ENCODE assay signal across 15 cellular contexts in genomic region chr3:43906847-43907507, GRCh38.
DNase-seq lines count a peak whose midpoint lies in the region; ATAC-seq and TF ChIP-seq lines count a peak whose summit lies in the region.
"Had no signal": no experiment of that assay in that cellular context is flagged by ENCODE, and none has a peak within 500 bp of the region (broad histone marks: within the 10 kb centered on the region; RNA-seq: fewer than 3 reads in every experiment).

No MANE protein-coding gene starts in this region.

- POLR2A ChIA-PET in SK-N-SH (lab: Yijun Ruan, JAX): no interaction called here

- no peak for TF ChIP-seq EP300 in SK-N-SH (IDR thresholded peaks at IDR 0.05; ENCODE audit: borderline replicate concordance in 1 of 2, low read depth in 1 of 2, low read length in 1 of 2)

- no peaks in the 10 kb centered on the region for H3K36me3 ChIP-seq in SK-N-SH (replicated peaks in 1 of 2; ENCODE audit: control insufficient read depth in 1 of 2, insufficient read depth in 2 of 2, low read length in 1 of 2)

- H3K9me2 ChIP-seq in SK-N-SH: no peaks in the 10 kb centered on the region

- H3K27me3 Mint-ChIP-seq in memory B cell: no peaks in the 10 kb centered on the region

- no peaks in the 10 kb centered on the region for H3K9me3 ChIP-seq in SK-N-SH
- H3K9me3 ChIP-seq: Caco-2 had no signal

- CTCF ChIA-PET in SK-N-SH (lab: Yijun Ruan, JAX): interaction anchor here (1.7 kb wide), 1 partner anchor 10 kb away, joined by 4 read pairs; no protein-coding TSS in a partner anchor

- 72% methylated on average over 5 of the region's 8 CpGs for WGBS in SK-N-SH (ENCODE audit: low lambda C conversion rate)

- H3F3A ChIP-seq in SK-N-SH (replicated peaks; ENCODE audit: insufficient read depth): no peaks in the 10 kb centered on the region

- no peak overlapping the region for H3K27ac Mint-ChIP-seq in memory B cell

- ATAC-seq in GM18909 (IDR thresholded peaks at IDR 0.05; ENCODE audit: poor library complexity, unreplicated experiment): peak; percentile 24
- peak; percentile 28 for ATAC-seq in GM21619 (IDR thresholded peaks at IDR 0.05; ENCODE audit: unreplicated experiment)
- ATAC-seq in HG03159 (IDR thresholded peaks at IDR 0.05; ENCODE audit: unreplicated experiment): peak; percentile 23
- ATAC-seq in memory B cell (ENCODE audit: low read depth): peak; percentile 5

- no peaks in the 10 kb centered on the region for H3K79me2 ChIP-seq in SK-N-SH (ENCODE audit: insufficient read depth)

- no peaks in the 10 kb centered on the region for H3K36me3 Mint-ChIP-seq in memory B cell

- no peak for TF ChIP-seq CTCF in SK-N-SH (IDR thresholded peaks at IDR 0.05)

- no peak overlapping the region for H2AFZ ChIP-seq in SK-N-SH (ENCODE audit: low read depth)

- H3K9me3 Mint-ChIP-seq in memory B cell: no peaks in the 10 kb centered on the region

- H3K27ac ChIP-seq in SK-N-SH (ENCODE audit: low read depth in 2 of 2, low read length in 1 of 2): no peak overlapping the region
- H3K27ac ChIP-seq: RWPE1 had no signal

- H4K20me1 ChIP-seq in SK-N-SH (ENCODE audit: insufficient read depth): no peaks in the 10 kb centered on the region

- DNase-seq in memory B cell (ENCODE audit: low spot score in 2 of 2) (no peak), NCI-H146 treated with DMSO at 0.1 percent for 48 hours (lab: John Stamatoyannopoulos, UW; ENCODE audit: unreplicated experiment) (no peak), NCI-H2029 treated with DMSO at 0.1 percent for 48 hours (lab: John Stamatoyannopoulos, UW) (no peak), SK-N-SH (no peak)
- no peak for DNase-seq in stimulated activated CD4-positive, alpha-beta T cell treated with anti-CD3 and anti-CD28 coated beads, Interleukin-12 subunit alpha, Interleukin-12 subunit beta, amount 100 ng/mL, for 4 hours
- DNase-seq: Caco-2; H7; NCI-H1105 treated with DMSO at 0.1 percent for 48 hours; NCI-H524 treated with DMSO at 0.1 percent for 48 hours; retina; stimulated activated CD4-positive, alpha-beta T cell treated with anti-CD3 and anti-CD28 coated beads, Interleukin-4, amount 100 ng/mL, for 4 hours had no signal

- no peak overlapping the region for H3K4me3 ChIP-seq in SK-N-SH (ENCODE audit: low read depth in 2 of 2, low read length in 1 of 2)

- no peak overlapping the region for H3K9ac ChIP-seq in SK-N-SH

- no peak for TF ChIP-seq RAD21 in SK-N-SH (IDR thresholded peaks at IDR 0.05; ENCODE audit: low read length)

- H3K4me2 ChIP-seq in SK-N-SH: no peak overlapping the region

- H3K4me1 Mint-ChIP-seq in memory B cell: peaks cover 20% of the 10 kb centered on the region

- no peaks in the 10 kb centered on the region for H3K27me3 ChIP-seq in SK-N-SH (ENCODE audit: insufficient read depth)

- peaks cover 0 to 7% of the 10 kb centered on the region in 2 experiments; a peak in 1 of 4 replicates for H3K4me1 ChIP-seq in SK-N-SH (ENCODE audit: control insufficient read depth in 1 of 2, insufficient read depth in 2 of 2, low read depth in 1 of 2, low read length in 1 of 2)
- H3K4me1 ChIP-seq: Caco-2 had no signal

- H3K4me3 Mint-ChIP-seq in memory B cell: no peak overlapping the region

TF ChIP-seq in SK-N-SH, 30 proteins besides CTCF, POLR2A, EP300 and RAD21:
- TF ChIP-seq MEF2A (IDR thresholded peaks at IDR 0.05; ENCODE audit: borderline replicate concordance, low read depth): no peak
- no peak for TF ChIP-seq REST (IDR thresholded peaks at IDR 0.05; ENCODE audit: low read depth, low read length)
- TF ChIP-seq RCOR1 (IDR thresholded peaks at IDR 0.05; ENCODE audit: low read length): no peak
- TF ChIP-seq ZBTB33 (IDR thresholded peaks at IDR 0.05; ENCODE audit: borderline replicate concordance, low read depth): no peak
- no peak for TF ChIP-seq MAX (IDR thresholded peaks at IDR 0.05; ENCODE audit: low read depth)
- TF ChIP-seq SMC3 (IDR thresholded peaks at IDR 0.05; ENCODE audit: low read depth, low read length): no peak
- no peak for TF ChIP-seq EZH2phosphoT487 (IDR thresholded peaks at IDR 0.05; ENCODE audit: borderline replicate concordance, low read depth)
- no peak for TF ChIP-seq YY1 (IDR thresholded peaks at IDR 0.05; ENCODE audit: low read depth)
- no peak for TF ChIP-seq USF2 (IDR thresholded peaks at IDR 0.05; ENCODE audit: borderline replicate concordance, low read depth, low read length)
